In the genomic region with DNA sequence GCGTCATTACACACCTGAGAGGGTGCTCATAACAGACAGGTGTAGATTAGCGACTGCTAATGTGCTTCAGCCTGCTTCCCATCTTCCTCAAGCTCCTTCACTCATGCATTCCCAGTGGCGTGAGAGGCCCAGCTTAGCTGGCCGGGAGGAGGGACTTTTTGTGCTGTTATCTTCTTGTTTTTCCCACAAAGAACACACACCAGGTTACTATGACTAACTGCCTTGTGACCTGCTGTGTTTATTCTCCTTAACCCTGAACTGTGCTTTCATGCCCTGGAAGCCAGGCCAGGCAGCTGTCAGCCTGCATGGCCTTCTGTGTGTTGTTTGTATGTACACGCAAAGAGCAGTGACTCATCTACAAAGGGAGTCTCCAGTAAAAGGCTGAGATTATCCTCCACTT, we compare ENCODE assay signal across 1 cellular context.
TF ChIP-seq lines count a peak whose summit lies in the region.

No MANE protein-coding gene starts in this region.

TF ChIP-seq in GM12878, 131 proteins besides CTCF, POLR2A, EP300 and RAD21 (continued from another document):
- TF ChIP-seq, protein P1, sequence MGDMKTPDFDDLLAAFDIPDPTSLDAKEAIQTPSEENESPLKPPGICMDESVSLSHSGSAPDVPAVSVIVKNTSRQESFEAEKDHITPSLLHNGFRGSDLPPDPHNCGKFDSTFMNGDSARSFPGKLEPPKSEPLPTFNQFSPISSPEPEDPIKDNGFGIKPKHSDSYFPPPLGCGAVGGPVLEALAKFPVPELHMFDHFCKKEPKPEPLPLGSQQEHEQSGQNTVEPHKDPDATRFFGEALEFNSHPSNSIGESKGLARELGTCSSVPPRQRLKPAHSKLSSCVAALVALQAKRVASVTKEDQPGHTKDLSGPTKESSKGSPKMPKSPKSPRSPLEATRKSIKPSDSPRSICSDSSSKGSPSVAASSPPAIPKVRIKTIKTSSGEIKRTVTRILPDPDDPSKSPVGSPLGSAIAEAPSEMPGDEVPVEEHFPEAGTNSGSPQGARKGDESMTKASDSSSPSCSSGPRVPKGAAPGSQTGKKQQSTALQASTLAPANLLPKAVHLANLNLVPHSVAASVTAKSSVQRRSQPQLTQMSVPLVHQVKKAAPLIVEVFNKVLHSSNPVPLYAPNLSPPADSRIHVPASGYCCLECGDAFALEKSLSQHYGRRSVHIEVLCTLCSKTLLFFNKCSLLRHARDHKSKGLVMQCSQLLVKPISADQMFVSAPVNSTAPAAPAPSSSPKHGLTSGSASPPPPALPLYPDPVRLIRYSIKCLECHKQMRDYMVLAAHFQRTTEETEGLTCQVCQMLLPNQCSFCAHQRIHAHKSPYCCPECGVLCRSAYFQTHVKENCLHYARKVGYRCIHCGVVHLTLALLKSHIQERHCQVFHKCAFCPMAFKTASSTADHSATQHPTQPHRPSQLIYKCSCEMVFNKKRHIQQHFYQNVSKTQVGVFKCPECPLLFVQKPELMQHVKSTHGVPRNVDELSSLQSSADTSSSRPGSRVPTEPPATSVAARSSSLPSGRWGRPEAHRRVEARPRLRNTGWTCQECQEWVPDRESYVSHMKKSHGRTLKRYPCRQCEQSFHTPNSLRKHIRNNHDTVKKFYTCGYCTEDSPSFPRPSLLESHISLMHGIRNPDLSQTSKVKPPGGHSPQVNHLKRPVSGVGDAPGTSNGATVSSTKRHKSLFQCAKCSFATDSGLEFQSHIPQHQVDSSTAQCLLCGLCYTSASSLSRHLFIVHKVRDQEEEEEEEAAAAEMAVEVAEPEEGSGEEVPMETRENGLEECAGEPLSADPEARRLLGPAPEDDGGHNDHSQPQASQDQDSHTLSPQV (IDR thresholded peaks at IDR 0.05), result 0 out of 2 replicates have a peak, but pooled peaks have one; percentile 4
- TF ChIP-seq ZNF622 (IDR thresholded peaks at IDR 0.05) (no peak), ZNF207 (IDR thresholded peaks at IDR 0.05; ENCODE audit: borderline replicate concordance) (no peak), ZNF24 (IDR thresholded peaks at IDR 0.05) (no peak), CHD1 (IDR thresholded peaks at IDR 0.05; ENCODE audit: low read depth, low read length) (no peak), SREBF1 (IDR thresholded peaks at IDR 0.05; ENCODE audit: low read length) (no peak), NFXL1 (IDR thresholded peaks at IDR 0.05; ENCODE audit: borderline replicate concordance) (no peak), MXI1 (IDR thresholded peaks at IDR 0.05; ENCODE audit: low read depth, low read length) (no peak), MTA3 (IDR thresholded peaks at IDR 0.05; ENCODE audit: borderline replicate concordance, low read length) (no peak), RUNX3 (IDR thresholded peaks at IDR 0.05; ENCODE audit: low read length) (peak; percentile 65), ZSCAN29 (IDR thresholded peaks at IDR 0.05) (no peak), STAT3 (IDR thresholded peaks at IDR 0.05; ENCODE audit: low read depth, low read length) (no peak), LARP7 (IDR thresholded peaks at IDR 0.05) (no peak), ETV6 (conservative IDR thresholded peaks at IDR 0.05 in 1 of 2, IDR thresholded peaks at IDR 0.05 in 1 of 2; ENCODE audit: borderline replicate concordance in 1 of 2, low read depth in 1 of 2) (0 out of 4 replicates have a peak, but pooled peaks of 1 of the 2 experiments have one; percentile 18), CBFB (IDR thresholded peaks at IDR 0.05; ENCODE audit: low read depth) (peak; percentile 24; the same call in 1 of the 2 replicates), POLR2AphosphoS2 (IDR thresholded peaks at IDR 0.05; ENCODE audit: low read depth, low read length) (no peak), TCF7 (IDR thresholded peaks at IDR 0.05; ENCODE audit: borderline replicate concordance) (0 out of 2 replicates have a peak, but pooled peaks have one; percentile 8), ZBED1 (IDR thresholded peaks at IDR 0.05; ENCODE audit: borderline replicate concordance) (no peak; the same call in 1 of the 2 replicates), EED (IDR thresholded peaks at IDR 0.05; ENCODE audit: low read depth) (peak; percentile 86; the same call in 1 of the 2 replicates), IRF4 (IDR thresholded peaks at IDR 0.05; ENCODE audit: low read depth, low read length) (0 out of 2 replicates have a peak, but pooled peaks have one; percentile 19), PML (IDR thresholded peaks at IDR 0.05; ENCODE audit: low read length) (no peak), POU2F2 (IDR thresholded peaks at IDR 0.05; ENCODE audit: borderline replicate concordance, low read depth, low read length) (peak; percentile 26; the same call in 1 of the 3 replicates), TAF1 (IDR thresholded peaks at IDR 0.05; ENCODE audit: borderline replicate concordance, low read depth, low read length) (no peak), TARDBP (IDR thresholded peaks at IDR 0.05; ENCODE audit: borderline replicate concordance) (no peak), EGR1 (IDR thresholded peaks at IDR 0.05; ENCODE audit: borderline replicate concordance in 1 of 2, low read depth in 2 of 2, low read length in 2 of 2) (no peak), GATAD2B (conservative IDR thresholded peaks at IDR 0.05; ENCODE audit: low read depth) (peak; percentile 52; the same call in 1 of the 2 replicates), KLF5 (IDR thresholded peaks at IDR 0.05; ENCODE audit: partially characterized antibody) (no peak), TCF12 (IDR thresholded peaks at IDR 0.05; ENCODE audit: low read depth, low read length) (peak; percentile 83)
- TF ChIP-seq, protein P2, sequence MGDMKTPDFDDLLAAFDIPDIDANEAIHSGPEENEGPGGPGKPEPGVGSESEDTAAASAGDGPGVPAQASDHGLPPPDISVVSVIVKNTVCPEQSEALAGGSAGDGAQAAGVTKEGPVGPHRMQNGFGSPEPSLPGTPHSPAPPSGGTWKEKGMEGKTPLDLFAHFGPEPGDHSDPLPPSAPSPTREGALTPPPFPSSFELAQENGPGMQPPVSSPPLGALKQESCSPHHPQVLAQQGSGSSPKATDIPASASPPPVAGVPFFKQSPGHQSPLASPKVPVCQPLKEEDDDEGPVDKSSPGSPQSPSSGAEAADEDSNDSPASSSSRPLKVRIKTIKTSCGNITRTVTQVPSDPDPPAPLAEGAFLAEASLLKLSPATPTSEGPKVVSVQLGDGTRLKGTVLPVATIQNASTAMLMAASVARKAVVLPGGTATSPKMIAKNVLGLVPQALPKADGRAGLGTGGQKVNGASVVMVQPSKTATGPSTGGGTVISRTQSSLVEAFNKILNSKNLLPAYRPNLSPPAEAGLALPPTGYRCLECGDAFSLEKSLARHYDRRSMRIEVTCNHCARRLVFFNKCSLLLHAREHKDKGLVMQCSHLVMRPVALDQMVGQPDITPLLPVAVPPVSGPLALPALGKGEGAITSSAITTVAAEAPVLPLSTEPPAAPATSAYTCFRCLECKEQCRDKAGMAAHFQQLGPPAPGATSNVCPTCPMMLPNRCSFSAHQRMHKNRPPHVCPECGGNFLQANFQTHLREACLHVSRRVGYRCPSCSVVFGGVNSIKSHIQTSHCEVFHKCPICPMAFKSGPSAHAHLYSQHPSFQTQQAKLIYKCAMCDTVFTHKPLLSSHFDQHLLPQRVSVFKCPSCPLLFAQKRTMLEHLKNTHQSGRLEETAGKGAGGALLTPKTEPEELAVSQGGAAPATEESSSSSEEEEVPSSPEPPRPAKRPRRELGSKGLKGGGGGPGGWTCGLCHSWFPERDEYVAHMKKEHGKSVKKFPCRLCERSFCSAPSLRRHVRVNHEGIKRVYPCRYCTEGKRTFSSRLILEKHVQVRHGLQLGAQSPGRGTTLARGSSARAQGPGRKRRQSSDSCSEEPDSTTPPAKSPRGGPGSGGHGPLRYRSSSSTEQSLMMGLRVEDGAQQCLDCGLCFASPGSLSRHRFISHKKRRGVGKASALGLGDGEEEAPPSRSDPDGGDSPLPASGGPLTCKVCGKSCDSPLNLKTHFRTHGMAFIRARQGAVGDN (IDR thresholded peaks at IDR 0.05), result peak; percentile 65; the same call in 1 of the 2 replicates
- TF ChIP-seq, protein P3, sequence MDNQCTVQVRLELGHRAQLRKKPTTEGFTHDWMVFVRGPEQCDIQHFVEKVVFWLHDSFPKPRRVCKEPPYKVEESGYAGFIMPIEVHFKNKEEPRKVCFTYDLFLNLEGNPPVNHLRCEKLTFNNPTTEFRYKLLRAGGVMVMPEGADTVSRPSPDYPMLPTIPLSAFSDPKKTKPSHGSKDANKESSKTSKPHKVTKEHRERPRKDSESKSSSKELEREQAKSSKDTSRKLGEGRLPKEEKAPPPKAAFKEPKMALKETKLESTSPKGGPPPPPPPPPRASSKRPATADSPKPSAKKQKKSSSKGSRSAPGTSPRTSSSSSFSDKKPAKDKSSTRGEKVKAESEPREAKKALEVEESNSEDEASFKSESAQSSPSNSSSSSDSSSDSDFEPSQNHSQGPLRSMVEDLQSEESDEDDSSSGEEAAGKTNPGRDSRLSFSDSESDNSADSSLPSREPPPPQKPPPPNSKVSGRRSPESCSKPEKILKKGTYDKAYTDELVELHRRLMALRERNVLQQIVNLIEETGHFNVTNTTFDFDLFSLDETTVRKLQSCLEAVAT (IDR thresholded peaks at IDR 0.05), result peak; percentile 68; the same call in 1 of the 2 replicates
- TF ChIP-seq, protein P4, sequence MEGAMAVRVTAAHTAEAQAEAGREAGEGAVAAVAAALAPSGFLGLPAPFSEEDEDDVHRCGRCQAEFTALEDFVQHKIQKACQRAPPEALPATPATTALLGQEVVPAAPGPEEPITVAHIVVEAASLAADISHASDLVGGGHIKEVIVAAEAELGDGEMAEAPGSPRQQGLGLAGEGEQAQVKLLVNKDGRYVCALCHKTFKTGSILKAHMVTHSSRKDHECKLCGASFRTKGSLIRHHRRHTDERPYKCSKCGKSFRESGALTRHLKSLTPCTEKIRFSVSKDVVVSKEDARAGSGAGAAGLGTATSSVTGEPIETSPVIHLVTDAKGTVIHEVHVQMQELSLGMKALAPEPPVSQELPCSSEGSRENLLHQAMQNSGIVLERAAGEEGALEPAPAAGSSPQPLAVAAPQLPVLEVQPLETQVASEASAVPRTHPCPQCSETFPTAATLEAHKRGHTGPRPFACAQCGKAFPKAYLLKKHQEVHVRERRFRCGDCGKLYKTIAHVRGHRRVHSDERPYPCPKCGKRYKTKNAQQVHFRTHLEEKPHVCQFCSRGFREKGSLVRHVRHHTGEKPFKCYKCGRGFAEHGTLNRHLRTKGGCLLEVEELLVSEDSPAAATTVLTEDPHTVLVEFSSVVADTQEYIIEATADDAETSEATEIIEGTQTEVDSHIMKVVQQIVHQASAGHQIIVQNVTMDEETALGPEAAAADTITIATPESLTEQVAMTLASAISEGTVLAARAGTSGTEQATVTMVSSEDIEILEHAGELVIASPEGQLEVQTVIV (IDR thresholded peaks at IDR 0.05; ENCODE audit: borderline replicate concordance, partially characterized antibody), result no peak
- TF ChIP-seq, protein P5, sequence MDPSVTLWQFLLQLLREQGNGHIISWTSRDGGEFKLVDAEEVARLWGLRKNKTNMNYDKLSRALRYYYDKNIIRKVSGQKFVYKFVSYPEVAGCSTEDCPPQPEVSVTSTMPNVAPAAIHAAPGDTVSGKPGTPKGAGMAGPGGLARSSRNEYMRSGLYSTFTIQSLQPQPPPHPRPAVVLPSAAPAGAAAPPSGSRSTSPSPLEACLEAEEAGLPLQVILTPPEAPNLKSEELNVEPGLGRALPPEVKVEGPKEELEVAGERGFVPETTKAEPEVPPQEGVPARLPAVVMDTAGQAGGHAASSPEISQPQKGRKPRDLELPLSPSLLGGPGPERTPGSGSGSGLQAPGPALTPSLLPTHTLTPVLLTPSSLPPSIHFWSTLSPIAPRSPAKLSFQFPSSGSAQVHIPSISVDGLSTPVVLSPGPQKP (IDR thresholded peaks at IDR 0.05; ENCODE audit: low read depth, low read length), result no peak
- TF ChIP-seq, protein P6, sequence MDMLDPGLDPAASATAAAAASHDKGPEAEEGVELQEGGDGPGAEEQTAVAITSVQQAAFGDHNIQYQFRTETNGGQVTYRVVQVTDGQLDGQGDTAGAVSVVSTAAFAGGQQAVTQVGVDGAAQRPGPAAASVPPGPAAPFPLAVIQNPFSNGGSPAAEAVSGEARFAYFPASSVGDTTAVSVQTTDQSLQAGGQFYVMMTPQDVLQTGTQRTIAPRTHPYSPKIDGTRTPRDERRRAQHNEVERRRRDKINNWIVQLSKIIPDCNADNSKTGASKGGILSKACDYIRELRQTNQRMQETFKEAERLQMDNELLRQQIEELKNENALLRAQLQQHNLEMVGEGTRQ (IDR thresholded peaks at IDR 0.05; ENCODE audit: borderline replicate concordance, low read depth, low read length), result no peak
- TF ChIP-seq, protein P7, sequence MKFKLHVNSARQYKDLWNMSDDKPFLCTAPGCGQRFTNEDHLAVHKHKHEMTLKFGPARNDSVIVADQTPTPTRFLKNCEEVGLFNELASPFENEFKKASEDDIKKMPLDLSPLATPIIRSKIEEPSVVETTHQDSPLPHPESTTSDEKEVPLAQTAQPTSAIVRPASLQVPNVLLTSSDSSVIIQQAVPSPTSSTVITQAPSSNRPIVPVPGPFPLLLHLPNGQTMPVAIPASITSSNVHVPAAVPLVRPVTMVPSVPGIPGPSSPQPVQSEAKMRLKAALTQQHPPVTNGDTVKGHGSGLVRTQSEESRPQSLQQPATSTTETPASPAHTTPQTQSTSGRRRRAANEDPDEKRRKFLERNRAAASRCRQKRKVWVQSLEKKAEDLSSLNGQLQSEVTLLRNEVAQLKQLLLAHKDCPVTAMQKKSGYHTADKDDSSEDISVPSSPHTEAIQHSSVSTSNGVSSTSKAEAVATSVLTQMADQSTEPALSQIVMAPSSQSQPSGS (IDR thresholded peaks at IDR 0.05; ENCODE audit: low read length), result peak; percentile 84
- TF ChIP-seq, protein P8, sequence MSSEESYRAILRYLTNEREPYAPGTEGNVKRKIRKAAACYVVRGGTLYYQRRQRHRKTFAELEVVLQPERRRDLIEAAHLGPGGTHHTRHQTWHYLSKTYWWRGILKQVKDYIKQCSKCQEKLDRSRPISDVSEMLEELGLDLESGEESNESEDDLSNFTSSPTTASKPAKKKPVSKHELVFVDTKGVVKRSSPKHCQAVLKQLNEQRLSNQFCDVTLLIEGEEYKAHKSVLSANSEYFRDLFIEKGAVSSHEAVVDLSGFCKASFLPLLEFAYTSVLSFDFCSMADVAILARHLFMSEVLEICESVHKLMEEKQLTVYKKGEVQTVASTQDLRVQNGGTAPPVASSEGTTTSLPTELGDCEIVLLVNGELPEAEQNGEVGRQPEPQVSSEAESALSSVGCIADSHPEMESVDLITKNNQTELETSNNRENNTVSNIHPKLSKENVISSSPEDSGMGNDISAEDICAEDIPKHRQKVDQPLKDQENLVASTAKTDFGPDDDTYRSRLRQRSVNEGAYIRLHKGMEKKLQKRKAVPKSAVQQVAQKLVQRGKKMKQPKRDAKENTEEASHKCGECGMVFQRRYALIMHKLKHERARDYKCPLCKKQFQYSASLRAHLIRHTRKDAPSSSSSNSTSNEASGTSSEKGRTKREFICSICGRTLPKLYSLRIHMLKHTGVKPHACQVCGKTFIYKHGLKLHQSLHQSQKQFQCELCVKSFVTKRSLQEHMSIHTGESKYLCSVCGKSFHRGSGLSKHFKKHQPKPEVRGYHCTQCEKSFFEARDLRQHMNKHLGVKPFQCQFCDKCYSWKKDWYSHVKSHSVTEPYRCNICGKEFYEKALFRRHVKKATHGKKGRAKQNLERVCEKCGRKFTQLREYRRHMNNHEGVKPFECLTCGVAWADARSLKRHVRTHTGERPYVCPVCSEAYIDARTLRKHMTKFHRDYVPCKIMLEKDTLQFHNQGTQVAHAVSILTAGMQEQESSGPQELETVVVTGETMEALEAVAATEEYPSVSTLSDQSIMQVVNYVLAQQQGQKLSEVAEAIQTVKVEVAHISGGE (CRISPR knock-in tag; IDR thresholded peaks at IDR 0.05), result no peak
